8 cellular contexts compared by ENCODE assay signal in the genomic region with DNA sequence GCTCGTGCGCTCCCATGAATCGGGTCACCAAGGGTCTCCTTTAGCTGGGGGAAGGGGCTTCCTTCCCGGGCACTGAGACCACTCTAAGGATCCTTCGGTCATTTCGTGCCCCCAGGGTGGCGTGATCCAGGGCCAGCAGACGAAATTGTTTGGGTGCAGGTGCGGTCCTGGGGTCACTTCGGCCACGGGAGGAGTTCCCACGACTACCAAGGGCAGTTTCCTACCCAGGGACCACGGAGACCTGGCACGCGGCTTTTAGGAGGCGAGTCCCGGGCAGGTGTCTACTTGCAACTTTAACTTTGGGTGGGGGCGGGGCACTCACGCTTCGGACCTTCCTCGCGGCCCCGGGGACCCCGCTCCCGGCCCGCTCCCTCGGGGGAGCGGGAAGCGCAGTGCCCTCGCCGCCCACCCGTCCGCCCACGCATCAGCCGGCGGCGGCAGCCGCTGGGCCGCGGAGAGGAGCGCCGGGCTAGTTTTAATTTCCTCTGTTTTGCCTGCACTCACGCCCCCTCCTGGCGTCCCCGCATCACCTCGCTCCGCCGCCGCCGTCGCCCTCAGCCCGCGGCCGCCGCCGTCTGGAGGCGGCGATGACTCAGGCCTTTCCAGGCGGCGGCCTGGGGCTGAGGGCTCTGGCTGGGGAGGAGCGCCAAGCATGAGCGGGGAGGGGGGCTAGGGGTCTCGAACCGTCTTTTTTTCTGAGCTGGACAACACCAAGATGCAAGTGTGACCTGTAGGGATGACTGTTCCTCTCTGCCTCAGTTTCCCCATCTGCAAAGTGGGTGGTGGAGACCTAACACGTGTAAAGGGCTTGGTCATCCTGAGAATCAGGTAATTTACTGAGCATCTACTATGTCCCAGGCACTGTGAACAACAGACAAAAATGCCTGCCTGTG. TPM values are rescaled to one million over a fixed set of nuclear protein-coding genes. Genes with fewer than 3 reads are reported as not detected.
DNase-seq lines count a peak whose midpoint lies in the region; ATAC-seq and TF ChIP-seq lines count a peak whose summit lies in the region.

No MANE protein-coding gene starts in this region.

- peak; percentile 92 for TF ChIP-seq CTCF in C4-2B (conservative IDR thresholded peaks at IDR 0.05)

- peak overlapping the region in 1 of 2 donors; percentile 25 for H3K9ac ChIP-seq in duodenal mucosa (ENCODE audit: low read depth in 1 of 2, low read length in 2 of 2)

- H3K36me3 ChIP-seq in H7 (replicated peaks; ENCODE audit: control insufficient read depth, insufficient read depth, low read length) (no peaks in the 10 kb centered on the region), duodenal mucosa (ENCODE audit: control insufficient read depth in 1 of 2, insufficient read depth in 2 of 2, low read length in 2 of 2) (no peaks in the 10 kb centered on the region)

- peaks cover 0 to 4% of the 10 kb centered on the region in 2 donors for H3K4me1 ChIP-seq in duodenal mucosa (ENCODE audit: control insufficient read depth in 1 of 2, insufficient read depth in 2 of 2, low read length in 2 of 2)

- no peak for ATAC-seq in HG03159 (IDR thresholded peaks at IDR 0.05; ENCODE audit: unreplicated experiment)

- DNase-seq in H7 = peak; percentile 95
- peak; percentile 71 for DNase-seq in NCI-H748 (lab: John Stamatoyannopoulos, UW; ENCODE audit: unreplicated experiment)
- DNase-seq in activated CD4-positive, alpha-beta T cell treated with anti-CD3 and anti-CD28 coated beads, Interleukin-2, amount 50 U/mL, for 48 hours = peak; percentile 84 to 86
- DNase-seq in medulla oblongata (ENCODE audit: extremely low spot score) = peak; percentile 62
- DNase-seq in stimulated activated CD8-positive, alpha-beta memory T cell treated with anti-CD3 and anti-CD28 coated beads, Interleukin-12 subunit alpha, Interleukin-12 subunit beta, amount 100 ng/mL, for 1 hour (ENCODE audit: low read depth) = peak; percentile 58

- peaks cover 13% of the 10 kb centered on the region for H3K27me3 ChIP-seq in H7 (ENCODE audit: control insufficient read depth, insufficient read depth, low read length)
- H3K27me3 ChIP-seq in duodenal mucosa (ENCODE audit: control insufficient read depth in 1 of 2, insufficient read depth in 2 of 2, low read length in 2 of 2) = peaks cover 24 to 29% of the 10 kb centered on the region in 2 donors

- peak overlapping the region; percentile 66 for H3K4me3 ChIP-seq in H7 (ENCODE audit: insufficient read depth, low read depth, low read length)
- peak overlapping the region; percentile 47 to 61 for H3K4me3 ChIP-seq in duodenal mucosa (ENCODE audit: low read depth in 1 of 2, low read length in 2 of 2)

- no peaks in the 10 kb centered on the region for H3K9me3 ChIP-seq in duodenal mucosa (ENCODE audit: control insufficient read depth in 1 of 2, low read length in 2 of 2)

- H3K27ac ChIP-seq in C4-2B (peak overlapping the region; percentile 42), duodenal mucosa (ENCODE audit: low read depth, low read length) (no peak overlapping the region)

RNA-seq across cellular contexts. Expression of gene OLFM2, which starts 21.8 kb away (rescaled TPM):
- total RNA-seq in H7 (2014; rRNA removed; shearing (Covaris generic)) = 40.0 and 63.4 TPM in 2 replicates
